22 cellular contexts compared by ENCODE assay signal in the genomic region with DNA sequence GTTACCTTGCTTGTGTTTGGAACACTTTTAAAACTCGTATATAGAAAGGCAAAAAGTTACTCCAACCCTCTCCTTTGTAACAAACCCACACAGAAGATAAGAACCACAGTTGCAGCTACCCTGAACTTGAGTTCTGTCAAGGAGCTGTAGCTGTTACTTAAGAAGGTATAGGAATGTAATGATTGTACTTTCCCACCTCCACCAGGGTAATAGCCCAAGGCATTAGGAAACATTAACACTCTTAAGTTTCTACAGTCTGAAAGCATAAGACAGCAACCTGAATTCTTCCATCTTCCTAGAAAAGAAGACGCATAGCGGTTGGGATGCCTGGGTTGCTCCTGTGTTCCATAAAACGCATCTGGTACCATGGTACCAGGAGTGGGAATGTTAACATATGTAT.
"Had no signal": no experiment of that assay in that cellular context is flagged by ENCODE, and none has a peak within 500 bp of the region (broad histone marks: within the 10 kb centered on the region; RNA-seq: fewer than 3 reads in every experiment).

No MANE protein-coding gene starts in this region.

- H3K4me3 Mint-ChIP-seq: immature natural killer cell; naive thymus-derived CD4-positive, alpha-beta T cell had no signal

- H2AFZ ChIP-seq: hepatocyte had no signal

- H3K79me2 ChIP-seq: hepatocyte had no signal

- H3K27me3 ChIP-seq: esophagus muscularis mucosa, foreskin keratinocyte, gastroesophageal sphincter, heart left ventricle, hepatocyte had no signal

- H3K27me3 Mint-ChIP-seq: naive thymus-derived CD4-positive, alpha-beta T cell had no signal

- H3K36me3 ChIP-seq: esophagus muscularis mucosa, left ventricle myocardium inferior had no signal

- H3K9me3 ChIP-seq: esophagus muscularis mucosa, gastroesophageal sphincter, heart left ventricle, left ventricle myocardium inferior, lower lobe of right lung had no signal

- H3K9me3 Mint-ChIP-seq: immature natural killer cell; naive thymus-derived CD4-positive, alpha-beta T cell had no signal

- H3K4me2 ChIP-seq: hepatocyte had no signal

- H3K4me1 ChIP-seq: esophagus muscularis mucosa, foreskin keratinocyte, gastroesophageal sphincter, heart left ventricle, left ventricle myocardium inferior, lower lobe of right lung had no signal

- H3K27ac ChIP-seq: coronary artery, dorsolateral prefrontal cortex, esophagus muscularis mucosa, foreskin keratinocyte, gastroesophageal sphincter, heart left ventricle, hepatocyte, left ventricle myocardium inferior, lower lobe of right lung had no signal

- DNase-seq: dermis blood vessel endothelial cell; dorsolateral prefrontal cortex; effector CD4-positive, alpha-beta T cell; effector memory CD4-positive, alpha-beta T cell; foreskin keratinocyte; heart left ventricle; hypothalamus; immature natural killer cell; islet precursor cell; kidney; kidney glomerular epithelial cell; left colon; left ventricle myocardium inferior; lower lobe of right lung; mesenchymal stem cell; midbrain; naive thymus-derived CD4-positive, alpha-beta T cell had no signal

- H3K4me3 ChIP-seq: coronary artery, dorsolateral prefrontal cortex, esophagus muscularis mucosa, gastroesophageal sphincter, heart left ventricle, hepatocyte, left ventricle myocardium inferior, lower lobe of right lung had no signal

- ATAC-seq: foreskin keratinocyte; gastroesophageal sphincter; heart left ventricle; left colon; left lobe of liver; lower lobe of right lung; naive thymus-derived CD4-positive, alpha-beta T cell had no signal

- H3K27ac Mint-ChIP-seq: immature natural killer cell; naive thymus-derived CD4-positive, alpha-beta T cell had no signal
